Comparison of ENCODE assay signal across 6 cellular contexts in genomic region chr11:67372232-67372992, GRCh38. TPM values are rescaled to one million over a fixed set of nuclear protein-coding genes. Genes with fewer than 3 reads are reported as not detected.
DNase-seq lines count a peak whose midpoint lies in the region; ATAC-seq and TF ChIP-seq lines count a peak whose summit lies in the region.

No MANE protein-coding gene starts in this region.

- no peak for TF ChIP-seq POLR2A in lower leg skin (IDR thresholded peaks at IDR 0.05)

- peaks cover 60 to 85% (median 77%) of the 10 kb centered on the region in 10 experiments for H3K4me1 ChIP-seq in BLaER1 treated with 17β-estradiol and CSF1 and Interleukin-3, amounts not matched to agents 10 nM and 100 nM

- H3K27ac Mint-ChIP-seq in T-cell: no peak overlapping the region

- peak in 2 of 4 experiments; percentile 1 to 6 for ATAC-seq in T-cell (replicated peaks in 1 of 4)
- no peak for ATAC-seq in GM18867 (IDR thresholded peaks at IDR 0.05; ENCODE audit: unreplicated experiment)

- peaks cover 10 to 17% of the 10 kb centered on the region in 2 donors for H3K27me3 Mint-ChIP-seq in T-cell

- H3K4me2 ChIP-seq in BLaER1 treated with 17β-estradiol and CSF1 and Interleukin-3, amounts not matched to agents 10 nM and 100 nM: peak overlapping the region; percentile 91 to 100 (median 98)

- peak overlapping the region in 10 of 11 experiments; percentile 56 to 89 (median 72); a peak in 20 of 22 replicates for H3K27ac ChIP-seq in BLaER1 treated with 17β-estradiol and CSF1 and Interleukin-3, amounts not matched to agents 10 nM and 100 nM

- POLR2A ChIA-PET in T-cell (lab: Charles Lee): no interaction called here

- WGBS in lower leg skin, 2 donors: 2 to 10% methylated on average over 19 to 39 of the region's 81 CpGs

- DNase-seq in T-cell (no peak), lower leg skin (ENCODE audit: low spot score in 2 of 2) (no peak), AML-193 (lab: John Stamatoyannopoulos, UW) (no peak)
- no peak for DNase-seq in stimulated activated CD4-positive, alpha-beta T cell treated with anti-CD3 and anti-CD28 coated beads, Interleukin-4, amount 100 ng/mL, for 4 hours

- CTCF ChIA-PET in T-cell (lab: Charles Lee): interaction anchor here (0.5 to 1.7 kb wide), 4 partner anchors 9 to 21 kb away, joined by 3 to 30 read pairs (median 3); partner anchors contain the start of gene POLD4 (in 1 of the 2)

- H3K27me3 ChIP-seq in BLaER1 treated with 17β-estradiol and CSF1 and Interleukin-3, amounts not matched to agents 10 nM and 100 nM: peaks cover 16 to 78% (median 64%) of the 10 kb centered on the region in 11 experiments

- H3K9me3 Mint-ChIP-seq in T-cell: no peaks in the 10 kb centered on the region

- H3K9me3 ChIP-seq in BLaER1 treated with 17β-estradiol and CSF1 and Interleukin-3, amounts not matched to agents 10 nM and 100 nM (replicated peaks in 1 of 11): no peaks in the 10 kb centered on the region

- H3K4me1 Mint-ChIP-seq in T-cell: peaks cover 57 to 64% (median 58%) of the 10 kb centered on the region in 3 donors

- no peaks in the 10 kb centered on the region for H3K36me3 ChIP-seq in BLaER1 treated with 17β-estradiol and CSF1 and Interleukin-3, amounts not matched to agents 10 nM and 100 nM

- H3K9ac ChIP-seq in BLaER1 treated with 17β-estradiol and CSF1 and Interleukin-3, amounts not matched to agents 10 nM and 100 nM: peak overlapping the region; percentile 67 to 88 (median 81)

- peak overlapping the region; percentile 59 to 85 (median 70) for H3K4me3 ChIP-seq in BLaER1 treated with 17β-estradiol and CSF1 and Interleukin-3, amounts not matched to agents 10 nM and 100 nM
- peak overlapping the region; percentile 64 for H3K4me3 ChIP-seq in lower leg skin (ENCODE audit: low read depth, poor library complexity, severe bottlenecking)

- intact Hi-C loops in lower leg skin (cut with DNase I; ENCODE audit: low total_unique reads): no loop called here

- H3K36me3 Mint-ChIP-seq in T-cell: no peaks in the 10 kb centered on the region

- peaks cover 0 to 45% (median 14%) of the 10 kb centered on the region in 11 experiments; a peak in 11 of 22 replicates for H4K20me1 ChIP-seq in BLaER1 treated with 17β-estradiol and CSF1 and Interleukin-3, amounts not matched to agents 10 nM and 100 nM

- no peak for TF ChIP-seq CTCF in lower leg skin (IDR thresholded peaks at IDR 0.05)

- peak overlapping the region in 2 of 3 donors; percentile 78 to 82 for H3K4me3 Mint-ChIP-seq in T-cell

RNA-seq across cellular contexts. Expression of gene CLCF1, which starts 1.0 kb away (rescaled TPM):
- total RNA-seq in T-cell: 1 to 10 TPM; 2.2 to 8.5 (median 4.1) TPM
- total RNA-seq in lower leg skin: 1 to 10 TPM; 2.2 to 3.3 (median 2.5) TPM

RNA-seq across cellular contexts. Expression of gene POLD4, which starts 19.1 kb away (rescaled TPM):
- total RNA-seq in T-cell (100 to 1,000 TPM in 2 of 5 donors, 10 to 100 TPM in 3; 55.1 to 107 (median 98.0) TPM), lower leg skin (100 to 1,000 TPM in 1 of 4 donors, 10 to 100 TPM in 3; 82.3 to 126 (median 86.4) TPM)

RNA-seq across cellular contexts. Expression of gene RAD9A, which starts 19.4 kb away (rescaled TPM):
- total RNA-seq in T-cell (10 to 100 TPM; 34.9 to 63.8 (median 56.2) TPM), lower leg skin (10 to 100 TPM; 24.9 to 28.5 (median 27.2) TPM)

RNA-seq across cellular contexts. Expression of gene PPP1CA, which starts 29.2 kb away (rescaled TPM):
- total RNA-seq in T-cell (100 to 1,000 TPM; 118 to 198 (median 186) TPM), lower leg skin (100 to 1,000 TPM; 101 to 160 (median 143) TPM)

RNA-seq across cellular contexts. Expression of gene TBC1D10C, which starts 31.5 kb away (rescaled TPM):
- total RNA-seq in T-cell: 100 to 1,000 TPM; 288 to 449 (median 436) TPM
- total RNA-seq in lower leg skin: 1 to 10 TPM in 2 of 4 donors, under 1 TPM in 2; 0.71 to 1.3 (median 0.97) TPM
